16 cellular contexts compared by ENCODE assay signal in genomic region chr5:455806-456205, GRCh38. TPM values are rescaled to one million over a fixed set of nuclear protein-coding genes. Genes with fewer than 3 reads are reported as not detected.
DNase-seq lines count a peak whose midpoint lies in the region; ATAC-seq and TF ChIP-seq lines count a peak whose summit lies in the region.
"Had no signal": no experiment of that assay in that cellular context is flagged by ENCODE, and none has a peak within 500 bp of the region (broad histone marks: within the 10 kb centered on the region; RNA-seq: fewer than 3 reads in every experiment).

No MANE protein-coding gene starts in this region.

- no peaks in the 10 kb centered on the region for H3K27me3 Mint-ChIP-seq in activated naive CD4-positive, alpha-beta T cell treated with anti-CD3 and anti-CD28 coated beads, Interleukin-2, amount 50 U/mL, for 24 hours
- H3K27me3 Mint-ChIP-seq in WTC11 (ENCODE audit: low read depth), result no peaks in the 10 kb centered on the region
- H3K27me3 Mint-ChIP-seq: CD4-positive, CD25-positive, alpha-beta regulatory T cell; CD8-positive, alpha-beta memory T cell had no signal

- TF ChIP-seq POLR2A in suprapubic skin (IDR thresholded peaks at IDR 0.05), result no peak
- TF ChIP-seq POLR2A in thyroid gland (IDR thresholded peaks at IDR 0.05), result no peak

- ATAC-seq in WTC11, result no peak

- CTCF ChIA-PET in WTC11 (lab: Charles Lee), result interaction anchor here (1.2 kb wide), 1 partner anchor 9 kb away, joined by 7 read pairs; no protein-coding TSS in a partner anchor

- peaks cover 67% of the 10 kb centered on the region for H3K4me1 Mint-ChIP-seq in activated naive CD4-positive, alpha-beta T cell treated with anti-CD3 and anti-CD28 coated beads, Interleukin-2, amount 50 U/mL, for 24 hours
- peaks cover 14% of the 10 kb centered on the region for H3K4me1 Mint-ChIP-seq in WTC11

- no peak for TF ChIP-seq EP300 in suprapubic skin (IDR thresholded peaks at IDR 0.05)

- H3K9me3 Mint-ChIP-seq in activated naive CD4-positive, alpha-beta T cell treated with anti-CD3 and anti-CD28 coated beads, Interleukin-2, amount 50 U/mL, for 24 hours, result peaks cover 14% of the 10 kb centered on the region
- peaks cover 8% of the 10 kb centered on the region for H3K9me3 Mint-ChIP-seq in WTC11

- H3K27me3 ChIP-seq in suprapubic skin, result no peaks in the 10 kb centered on the region
- H3K27me3 ChIP-seq in thyroid gland, result no peaks in the 10 kb centered on the region
- H3K27me3 ChIP-seq: BE2C had no signal

- peak overlapping the region; percentile 23 for H3K27ac Mint-ChIP-seq in activated naive CD4-positive, alpha-beta T cell treated with anti-CD3 and anti-CD28 coated beads, Interleukin-2, amount 50 U/mL, for 24 hours
- H3K27ac Mint-ChIP-seq in WTC11, result 0 out of 2 replicates have a peak overlapping the region, but pooled peaks have one; percentile 19
- H3K27ac Mint-ChIP-seq: CD4-positive, CD25-positive, alpha-beta regulatory T cell had no signal

- H3K4me3 ChIP-seq in suprapubic skin (no peak overlapping the region), thyroid gland (replicated peaks in 1 of 3) (no peak overlapping the region)
- H3K4me3 ChIP-seq: GM23248 had no signal

- peaks cover 75% of the 10 kb centered on the region for H3K36me3 ChIP-seq in suprapubic skin
- H3K36me3 ChIP-seq in thyroid gland, result peaks cover 39 to 54% of the 10 kb centered on the region in 2 donors

- peaks cover 50% of the 10 kb centered on the region for H3K36me3 Mint-ChIP-seq in activated naive CD4-positive, alpha-beta T cell treated with anti-CD3 and anti-CD28 coated beads, Interleukin-2, amount 50 U/mL, for 24 hours
- peaks cover 73% of the 10 kb centered on the region for H3K36me3 Mint-ChIP-seq in WTC11

- TF ChIP-seq CTCF in WTC11 (IDR thresholded peaks at IDR 0.05) (no peak), suprapubic skin (IDR thresholded peaks at IDR 0.05) (no peak), thyroid gland (IDR thresholded peaks at IDR 0.05) (no peak)

- H3K4me1 ChIP-seq in suprapubic skin, result peaks cover 19% of the 10 kb centered on the region
- peaks cover 0 to 6% of the 10 kb centered on the region in 2 donors for H3K4me1 ChIP-seq in thyroid gland
- H3K4me1 ChIP-seq: BE2C had no signal

- intact Hi-C loops in thyroid gland (cut with DNase I), result no loop called here

- POLR2A ChIA-PET in WTC11 (lab: Charles Lee), result no interaction called here

- H3K9me3 ChIP-seq in suprapubic skin (peaks cover 16% of the 10 kb centered on the region), thyroid gland (no peaks in the 10 kb centered on the region)
- H3K9me3 ChIP-seq: BE2C had no signal

- no peak overlapping the region for H3K4me3 Mint-ChIP-seq in activated naive CD4-positive, alpha-beta T cell treated with anti-CD3 and anti-CD28 coated beads, Interleukin-2, amount 50 U/mL, for 24 hours
- no peak overlapping the region for H3K4me3 Mint-ChIP-seq in WTC11
- H3K4me3 Mint-ChIP-seq: CD4-positive, CD25-positive, alpha-beta regulatory T cell; CD8-positive, alpha-beta memory T cell had no signal

- WGBS in suprapubic skin, result 91% methylated on average over 11 of the region's 11 CpGs
- WGBS in thyroid gland, 2 donors, result 94 to 95% methylated on average over 11 of the region's 11 CpGs

- H3K27ac ChIP-seq in suprapubic skin (no peak overlapping the region), thyroid gland (no peak overlapping the region)
- H3K27ac ChIP-seq: GM23248 had no signal

- DNase-seq in activated naive CD4-positive, alpha-beta T cell treated with anti-CD3 and anti-CD28 coated beads, Interleukin-2, amount 50 U/mL, for 16 hours, result no peak
- no peak for DNase-seq in WTC11 (ENCODE audit: low spot score)
- peak; percentile 90 to 92 for DNase-seq in dermis microvascular lymphatic vessel endothelial cell (ENCODE audit: low read depth in 2 of 2)
- DNase-seq in suprapubic skin (ENCODE audit: low spot score in 2 of 2), result peak; percentile 25 to 37
- DNase-seq in thyroid gland, result no peak
- no peak for DNase-seq in germinal center (ENCODE audit: low spot score)
- DNase-seq in NCI-H82 treated with DMSO at 0.1 percent for 48 hours (lab: John Stamatoyannopoulos, UW; ENCODE audit: unreplicated experiment), result no peak
- DNase-seq: ACHN; BE2C; C1 segment of cervical spinal cord; Caco-2; CD4-positive, CD25-positive, alpha-beta regulatory T cell; GM23248; HCEC 1CT had no signal

TF ChIP-seq in WTC11, 78 proteins besides CTCF, POLR2A, EP300 and RAD21 (continues in another document):
- TF ChIP-seq, protein P1, sequence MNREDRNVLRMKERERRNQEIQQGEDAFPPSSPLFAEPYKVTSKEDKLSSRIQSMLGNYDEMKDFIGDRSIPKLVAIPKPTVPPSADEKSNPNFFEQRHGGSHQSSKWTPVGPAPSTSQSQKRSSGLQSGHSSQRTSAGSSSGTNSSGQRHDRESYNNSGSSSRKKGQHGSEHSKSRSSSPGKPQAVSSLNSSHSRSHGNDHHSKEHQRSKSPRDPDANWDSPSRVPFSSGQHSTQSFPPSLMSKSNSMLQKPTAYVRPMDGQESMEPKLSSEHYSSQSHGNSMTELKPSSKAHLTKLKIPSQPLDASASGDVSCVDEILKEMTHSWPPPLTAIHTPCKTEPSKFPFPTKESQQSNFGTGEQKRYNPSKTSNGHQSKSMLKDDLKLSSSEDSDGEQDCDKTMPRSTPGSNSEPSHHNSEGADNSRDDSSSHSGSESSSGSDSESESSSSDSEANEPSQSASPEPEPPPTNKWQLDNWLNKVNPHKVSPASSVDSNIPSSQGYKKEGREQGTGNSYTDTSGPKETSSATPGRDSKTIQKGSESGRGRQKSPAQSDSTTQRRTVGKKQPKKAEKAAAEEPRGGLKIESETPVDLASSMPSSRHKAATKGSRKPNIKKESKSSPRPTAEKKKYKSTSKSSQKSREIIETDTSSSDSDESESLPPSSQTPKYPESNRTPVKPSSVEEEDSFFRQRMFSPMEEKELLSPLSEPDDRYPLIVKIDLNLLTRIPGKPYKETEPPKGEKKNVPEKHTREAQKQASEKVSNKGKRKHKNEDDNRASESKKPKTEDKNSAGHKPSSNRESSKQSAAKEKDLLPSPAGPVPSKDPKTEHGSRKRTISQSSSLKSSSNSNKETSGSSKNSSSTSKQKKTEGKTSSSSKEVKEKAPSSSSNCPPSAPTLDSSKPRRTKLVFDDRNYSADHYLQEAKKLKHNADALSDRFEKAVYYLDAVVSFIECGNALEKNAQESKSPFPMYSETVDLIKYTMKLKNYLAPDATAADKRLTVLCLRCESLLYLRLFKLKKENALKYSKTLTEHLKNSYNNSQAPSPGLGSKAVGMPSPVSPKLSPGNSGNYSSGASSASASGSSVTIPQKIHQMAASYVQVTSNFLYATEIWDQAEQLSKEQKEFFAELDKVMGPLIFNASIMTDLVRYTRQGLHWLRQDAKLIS (CRISPR knock-in tag; IDR thresholded peaks at IDR 0.05; ENCODE audit: borderline replicate concordance), result no peak
- TF ChIP-seq IRF1 (CRISPR knock-in tag; IDR thresholded peaks at IDR 0.05) (no peak), PRRX2 (CRISPR knock-in tag; IDR thresholded peaks at IDR 0.05) (no peak), ZBTB21 (CRISPR knock-in tag; IDR thresholded peaks at IDR 0.05; ENCODE audit: borderline replicate concordance) (no peak), ATF3 (CRISPR knock-in tag; conservative IDR thresholded peaks at IDR 0.05) (no peak), MYBL2 (CRISPR knock-in tag; IDR thresholded peaks at IDR 0.05) (no peak), CREM (CRISPR knock-in tag; IDR thresholded peaks at IDR 0.05) (no peak), ATF2 (CRISPR knock-in tag; IDR thresholded peaks at IDR 0.05; ENCODE audit: borderline replicate concordance, low read depth) (no peak), CBFB (CRISPR knock-in tag; IDR thresholded peaks at IDR 0.05; ENCODE audit: low read depth) (no peak), ZNF263 (CRISPR knock-in tag; IDR thresholded peaks at IDR 0.05; ENCODE audit: low read depth) (no peak)
- TF ChIP-seq, protein P2, sequence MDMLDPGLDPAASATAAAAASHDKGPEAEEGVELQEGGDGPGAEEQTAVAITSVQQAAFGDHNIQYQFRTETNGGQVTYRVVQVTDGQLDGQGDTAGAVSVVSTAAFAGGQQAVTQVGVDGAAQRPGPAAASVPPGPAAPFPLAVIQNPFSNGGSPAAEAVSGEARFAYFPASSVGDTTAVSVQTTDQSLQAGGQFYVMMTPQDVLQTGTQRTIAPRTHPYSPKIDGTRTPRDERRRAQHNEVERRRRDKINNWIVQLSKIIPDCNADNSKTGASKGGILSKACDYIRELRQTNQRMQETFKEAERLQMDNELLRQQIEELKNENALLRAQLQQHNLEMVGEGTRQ (CRISPR knock-in tag; IDR thresholded peaks at IDR 0.05), result no peak
- TF ChIP-seq, protein P3, sequence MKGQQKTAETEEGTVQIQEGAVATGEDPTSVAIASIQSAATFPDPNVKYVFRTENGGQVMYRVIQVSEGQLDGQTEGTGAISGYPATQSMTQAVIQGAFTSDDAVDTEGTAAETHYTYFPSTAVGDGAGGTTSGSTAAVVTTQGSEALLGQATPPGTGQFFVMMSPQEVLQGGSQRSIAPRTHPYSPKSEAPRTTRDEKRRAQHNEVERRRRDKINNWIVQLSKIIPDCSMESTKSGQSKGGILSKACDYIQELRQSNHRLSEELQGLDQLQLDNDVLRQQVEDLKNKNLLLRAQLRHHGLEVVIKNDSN (CRISPR knock-in tag; IDR thresholded peaks at IDR 0.05), result no peak

RNA-seq across cellular contexts. Expression of gene EXOC3, which starts 12.8 kb away (rescaled TPM):
- total RNA-seq in WTC11 (2021) (60.1 to 62.4 TPM (median 62.2 TPM) in 3 replicates), dermis microvascular lymphatic vessel endothelial cell (28.6 and 42.9 TPM in 2 replicates), suprapubic skin (100 to 1,000 TPM in 1 of 4 donors, 10 to 100 TPM in 3; 68.9 to 199 (median 83.4) TPM), thyroid gland (10 to 100 TPM; 39.7 to 49.6 (median 45.0) TPM)

Comparison
In these comparisons a context has a peak if more than half of its experiments do, and no peak if none do; other contexts are left out.
1. DNase-seq: peak in dermis microvascular lymphatic vessel endothelial cell (2 of 2) and suprapubic skin (2 of 2); none in activated naive CD4-positive, alpha-beta T cell treated with anti-CD3 and anti-CD28 coated beads, Interleukin-2, amount 50 U/mL, for 16 hours (single experiment), WTC11 (single experiment), thyroid gland (0 of 2), germinal center (single experiment) and NCI-H82 treated with DMSO at 0.1 percent for 48 hours (single experiment).